In the genomic region with DNA sequence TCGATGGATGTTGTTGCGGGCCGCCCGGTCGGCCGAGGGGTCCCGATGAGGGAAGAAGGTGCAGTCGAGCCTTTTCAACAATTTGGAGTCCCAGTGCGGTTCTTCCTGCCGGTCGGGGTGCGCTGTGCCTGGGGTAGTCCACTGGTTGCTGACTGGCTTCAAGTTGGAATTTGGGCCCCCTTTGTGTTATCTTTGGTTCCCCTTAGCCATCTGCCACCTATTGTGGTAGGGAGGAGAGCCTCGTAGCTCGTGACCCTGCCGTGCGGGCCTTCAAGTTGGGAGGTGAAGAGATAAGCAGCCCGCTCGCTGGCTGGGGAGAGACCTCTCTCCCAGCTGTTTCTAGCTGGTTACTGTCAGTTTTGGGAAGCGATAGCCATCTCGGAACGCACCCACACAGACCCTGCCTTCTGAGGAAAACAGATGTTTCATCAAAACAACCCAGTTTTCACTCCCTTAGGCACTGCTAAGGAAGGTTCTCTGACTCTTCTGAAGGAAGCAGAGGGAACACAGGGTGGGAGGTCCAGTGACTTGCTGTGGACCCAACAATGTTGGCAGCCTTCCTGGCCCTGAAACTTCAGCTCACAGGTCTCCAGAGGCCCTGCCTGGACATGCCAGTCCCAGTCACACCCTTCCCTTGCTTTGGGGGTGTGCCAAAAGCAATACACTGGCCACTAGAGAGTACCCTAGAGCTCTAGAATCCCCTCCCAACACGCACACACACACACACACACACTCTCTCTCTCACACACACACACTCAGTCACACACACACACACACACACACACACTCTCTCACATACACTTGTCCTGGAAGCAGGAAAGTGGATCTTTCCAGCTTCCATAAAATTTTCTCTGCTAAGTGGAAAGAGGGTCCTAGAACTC, we compare ENCODE assay signal across 8 cellular contexts. TPM values are rescaled to one million over a fixed set of nuclear protein-coding genes. Genes with fewer than 3 reads are reported as not detected.
DNase-seq lines count a peak whose midpoint lies in the region; ATAC-seq lines count a peak whose summit lies in the region.

No MANE protein-coding gene starts in this region.

- no peaks in the 10 kb centered on the region for H3K36me3 ChIP-seq in HUES48 (ENCODE audit: control insufficient read depth, insufficient read depth, low read length)
- no peaks in the 10 kb centered on the region; the same call in 1 of the 2 replicates for H3K36me3 ChIP-seq in SJSA1
- no peaks in the 10 kb centered on the region for H3K36me3 ChIP-seq in iPS-15b (ENCODE audit: control insufficient read depth, insufficient read depth, low read length)

- in situ Hi-C loops in T47D (cut with HindIII; ENCODE audit: low pct_unique_long_range_greater_than_20kb, low sequenced_read_pairs) = no loop called here

- ATAC-seq in HG02623 (IDR thresholded peaks at IDR 0.05; ENCODE audit: unreplicated experiment) (no peak), GM21737 (IDR thresholded peaks at IDR 0.05; ENCODE audit: unreplicated experiment) (no peak)

- DNase-seq in DMS 273 (lab: John Stamatoyannopoulos, UW; ENCODE audit: unreplicated experiment) = peak; percentile 91
- DNase-seq in SJSA1 (ENCODE audit: low read depth in 1 of 2, low spot score in 2 of 2) = peak; percentile 77 to 91
- DNase-seq in T47D (ENCODE audit: low read depth in 1 of 2, low spot score in 1 of 2) = peak; percentile 54 to 82
- DNase-seq in retina = peak; percentile 61

- H3K27ac ChIP-seq in HUES48 (ENCODE audit: low read depth, low read length) (peak overlapping the region; percentile 14), SJSA1 (no peak overlapping the region)

- H3K9ac ChIP-seq in HUES48 (ENCODE audit: low read depth, low read length) (peak overlapping the region; percentile 71), iPS-15b (ENCODE audit: low read depth, low read length) (peak overlapping the region; percentile 51)

- peaks cover 36% of the 10 kb centered on the region for H3K4me1 ChIP-seq in HUES48 (ENCODE audit: control insufficient read depth, insufficient read depth, low read length)
- H3K4me1 ChIP-seq in SJSA1 (replicated peaks) = peaks cover 21% of the 10 kb centered on the region
- peaks cover 24% of the 10 kb centered on the region for H3K4me1 ChIP-seq in iPS-15b (ENCODE audit: control insufficient read depth, insufficient read depth, low read length)

- peaks cover 89% of the 10 kb centered on the region for H3K27me3 ChIP-seq in HUES48 (ENCODE audit: control insufficient read depth, insufficient read depth, low read length)
- no peaks in the 10 kb centered on the region for H3K27me3 ChIP-seq in SJSA1 (replicated peaks)
- H3K27me3 ChIP-seq in iPS-15b (ENCODE audit: control insufficient read depth, insufficient read depth, low read length) = peaks cover 88% of the 10 kb centered on the region

- H3K4me3 ChIP-seq in HUES48 (ENCODE audit: low read depth, low read length) (peak overlapping the region; percentile 87), SJSA1 (peak overlapping the region; percentile 73), iPS-15b (ENCODE audit: low read depth, low read length) (peak overlapping the region; percentile 76)

- H3K9me3 ChIP-seq in HUES48 (ENCODE audit: control insufficient read depth, insufficient read depth, low read length) = no peaks in the 10 kb centered on the region
- no peaks in the 10 kb centered on the region for H3K9me3 ChIP-seq in SJSA1 (replicated peaks)
- no peaks in the 10 kb centered on the region for H3K9me3 ChIP-seq in iPS-15b (ENCODE audit: control insufficient read depth, insufficient read depth, low read length)

RNA-seq across cellular contexts. Expression of a gene that starts 1.0 kb away (rescaled TPM):
- 4.0 and 6.6 TPM in 2 replicates for total RNA-seq in SJSA1 (2014; rRNA removed; shearing (Covaris generic))

RNA-seq across cellular contexts. Expression of a gene that starts 44.6 kb away (rescaled TPM):
- 0.66 and 0.87 TPM in 2 replicates for total RNA-seq in SJSA1 (2014; rRNA removed; shearing (Covaris generic))
